ENCODE assay signal across 12 cellular contexts in genomic region chr6:24631671-24632070, GRCh38. TPM values are rescaled to one million over a fixed set of nuclear protein-coding genes. Genes with fewer than 3 reads are reported as not detected.
DNase-seq lines count a peak whose midpoint lies in the region; ATAC-seq and TF ChIP-seq lines count a peak whose summit lies in the region.
"Had no signal": no experiment of that assay in that cellular context is flagged by ENCODE, and none has a peak within 500 bp of the region (broad histone marks: within the 10 kb centered on the region; RNA-seq: fewer than 3 reads in every experiment).

No MANE protein-coding gene starts in this region.

- H3K36me3 ChIP-seq in SJCRH30, result no peaks in the 10 kb centered on the region

- H3K4me3 ChIP-seq in SJCRH30, result no peak overlapping the region

- no peaks in the 10 kb centered on the region for H3K9me3 ChIP-seq in SJCRH30 (replicated peaks)

- TF ChIP-seq POLR2A in erythroblast (IDR thresholded peaks at IDR 0.05; ENCODE audit: low read length), result no peak

- DNase-seq in NCI-H82 (lab: John Stamatoyannopoulos, UW), result peak; percentile 4
- DNase-seq in NCI-H82 treated with DMSO at 0.1 percent for 48 hours (lab: John Stamatoyannopoulos, UW; ENCODE audit: unreplicated experiment), result no peak
- no peak for DNase-seq in left cardiac atrium
- DNase-seq in cardiac septum (ENCODE audit: low spot score), result no peak
- peak; percentile 9 for DNase-seq in cerebellar cortex (ENCODE audit: low spot score)
- no peak for DNase-seq in erythroblast (lab: John Stamatoyannopoulos, UW)
- no peak for DNase-seq in NCI-H2171 (lab: John Stamatoyannopoulos, UW)
- DNase-seq in SJCRH30, result no peak
- DNase-seq: CD8-positive, alpha-beta T cell; COR-L47; DND-41 had no signal

- H3K27ac ChIP-seq in SJCRH30, result no peak overlapping the region
- H3K27ac ChIP-seq: 22Rv1 had no signal

- no peaks in the 10 kb centered on the region for H3K4me1 ChIP-seq in SJCRH30

- peak; percentile 38 to 78 for ATAC-seq in left cardiac atrium
- ATAC-seq: CD8-positive, alpha-beta T cell had no signal

- H3K27me3 ChIP-seq in SJCRH30, result no peaks in the 10 kb centered on the region

- intact Hi-C loops in left cardiac atrium (cut with DNase I), result no loop called here
- intact Hi-C loops in cardiac septum (cut with DNase I), result no loop called here

RNA-seq across cellular contexts. Expression of gene KIAA0319, which starts 14.3 kb away (rescaled TPM):
- total RNA-seq in left cardiac atrium (under 1 TPM; 0.05 to 0.06 TPM), cardiac septum (0.05 TPM)
- not detected in 2 replicates for total RNA-seq in SJCRH30 (2014; rRNA removed; shearing (Covaris generic))
- total RNA-seq: CD8-positive, alpha-beta T cell had no signal

RNA-seq across cellular contexts. Expression of gene TDP2, which starts 35.0 kb away (rescaled TPM):
- total RNA-seq in left cardiac atrium (10 to 100 TPM; 29.5 to 35.2 TPM), cardiac septum (24.1 TPM)
- 19.9 and 20.2 TPM in 2 replicates for total RNA-seq in SJCRH30 (2014; rRNA removed; shearing (Covaris generic))

RNA-seq across cellular contexts. Expression of gene ACOT13, which starts 35.2 kb away (rescaled TPM):
- 10 to 100 TPM; 63.0 to 70.8 TPM for total RNA-seq in left cardiac atrium
- total RNA-seq in cardiac septum, result 40.5 TPM
- 8.6 and 10.1 TPM in 2 replicates for total RNA-seq in SJCRH30 (2014; rRNA removed; shearing (Covaris generic))

Comparison
In these comparisons a context has a peak if more than half of its experiments do, and no peak if none do; other contexts are left out.
1. DNase-seq: peak in NCI-H82 (single experiment) and cerebellar cortex (single experiment); none in NCI-H82 treated with DMSO at 0.1 percent for 48 hours (single experiment), left cardiac atrium (single experiment), cardiac septum (single experiment), erythroblast (0 of 2), NCI-H2171 (single experiment) and SJCRH30 (0 of 2).